ENCODE assay signal across 27 cellular contexts in the genomic region with DNA sequence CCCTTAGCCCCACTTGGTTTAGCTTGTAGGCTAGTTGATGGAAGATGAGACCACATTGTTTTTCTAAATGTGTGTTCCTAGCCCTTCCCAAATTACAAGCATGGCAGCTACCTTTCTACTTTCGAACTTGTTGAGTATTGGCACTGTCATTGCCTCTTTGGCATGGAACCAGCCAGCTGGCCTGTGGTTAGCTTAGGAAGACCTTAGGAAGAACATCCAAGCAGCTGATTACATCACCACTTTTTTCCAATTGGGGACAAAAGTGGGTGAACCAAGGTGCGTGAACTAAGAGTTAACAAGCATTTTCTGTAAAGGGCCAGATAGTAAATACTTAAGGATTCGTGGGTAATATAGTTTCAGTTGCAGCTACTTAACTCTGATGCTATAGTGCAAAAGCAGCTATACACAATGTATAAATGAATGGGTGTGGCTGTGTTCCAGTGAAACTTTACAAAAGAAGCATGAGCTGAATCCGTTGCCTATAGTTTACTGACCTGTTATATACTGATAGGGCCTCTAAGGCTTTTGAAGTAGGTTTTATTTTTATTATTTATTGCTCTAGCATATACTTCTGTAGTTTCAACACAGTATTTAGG. TPM values are rescaled to one million over a fixed set of nuclear protein-coding genes. Genes with fewer than 3 reads are reported as not detected.
DNase-seq lines count a peak whose midpoint lies in the region; ATAC-seq, FAIRE-seq and TF ChIP-seq lines count a peak whose summit lies in the region.
"Had no signal": no experiment of that assay in that cellular context is flagged by ENCODE, and none has a peak within 500 bp of the region (broad histone marks: within the 10 kb centered on the region; RNA-seq: fewer than 3 reads in every experiment).

No MANE protein-coding gene starts in this region.

- no peak for TF ChIP-seq POLR2A in sigmoid colon (IDR thresholded peaks at IDR 0.05)

- H3K9me3 ChIP-seq in SU-DHL-6 (ENCODE audit: insufficient read depth, low read length) (no peaks in the 10 kb centered on the region), neutrophil (no peaks in the 10 kb centered on the region), sigmoid colon (no peaks in the 10 kb centered on the region)
- H3K9me3 ChIP-seq: HAP-1, psoas muscle, upper lobe of left lung had no signal

- TF ChIP-seq CTCF in SU-DHL-6 (IDR thresholded peaks at IDR 0.05; ENCODE audit: insufficient read depth, low read length, poor library complexity, severe bottlenecking) (no peak), neutrophil (IDR thresholded peaks at IDR 0.05) (no peak), sigmoid colon (IDR thresholded peaks at IDR 0.05) (no peak)

- FAIRE-seq in GM19239 (lab: Jason Lieb, UNC): peak; percentile 70
- FAIRE-seq: D721Med, HTR-8/SVneo, small intestine had no signal

- H3K4me1 ChIP-seq in neutrophil (ENCODE audit: control insufficient read depth in 1 of 2, insufficient read depth in 1 of 2, low read depth in 1 of 2, low read length in 1 of 2) (peaks cover 72 to 76% of the 10 kb centered on the region in 2 experiments), sigmoid colon (peaks cover 0 to 20% (median 14%) of the 10 kb centered on the region in 4 donors)

- H3K36me3 ChIP-seq in SU-DHL-6 (ENCODE audit: low read length) (no peaks in the 10 kb centered on the region), neutrophil (no peaks in the 10 kb centered on the region), sigmoid colon (peaks cover 0 to 41% (median 5%) of the 10 kb centered on the region in 4 donors)

- no peaks in the 10 kb centered on the region for H3K27me3 ChIP-seq in SU-DHL-6 (ENCODE audit: low read length)
- no peaks in the 10 kb centered on the region for H3K27me3 ChIP-seq in neutrophil
- no peaks in the 10 kb centered on the region for H3K27me3 ChIP-seq in sigmoid colon
- H3K27me3 ChIP-seq: upper lobe of left lung had no signal

- WGBS in sigmoid colon, 2 donors: 69 to 87% methylated on average over 4 of the region's 4 CpGs

- H3K9me2 ChIP-seq in SU-DHL-6 (replicated peaks; ENCODE audit: insufficient read depth, low read length): no peaks in the 10 kb centered on the region

- peaks cover 84% of the 10 kb centered on the region for H3K79me2 ChIP-seq in SU-DHL-6 (ENCODE audit: insufficient read depth, low read length)

- H2AFZ ChIP-seq in SU-DHL-6 (ENCODE audit: low read depth, low read length, severe bottlenecking): no peak overlapping the region

- H3K4me2 ChIP-seq in SU-DHL-6 (ENCODE audit: low read depth, low read length, poor library complexity, severe bottlenecking): peak overlapping the region; percentile 14

- H4K20me1 ChIP-seq in SU-DHL-6 (ENCODE audit: low read depth, low read length): no peaks in the 10 kb centered on the region

- intact Hi-C loops in sigmoid colon (cut with DNase I): no loop called here

- no peak for TF ChIP-seq EP300 in sigmoid colon (IDR thresholded peaks at IDR 0.05)

- H3K27ac ChIP-seq in SU-DHL-6 (ENCODE audit: low read depth, low read length): peak overlapping the region; percentile 11; the same call in 1 of the 2 replicates
- peak overlapping the region; percentile 78 for H3K27ac ChIP-seq in neutrophil
- H3K27ac ChIP-seq in sigmoid colon: no peak overlapping the region
- H3K27ac ChIP-seq: psoas muscle, upper lobe of left lung had no signal

- no peak overlapping the region for H3K9ac ChIP-seq in SU-DHL-6 (ENCODE audit: low read length)

- H3K4me3 ChIP-seq in SU-DHL-6 (ENCODE audit: insufficient read depth, low read length, poor library complexity, severe bottlenecking) (no peak overlapping the region), neutrophil (ENCODE audit: low read depth in 1 of 2, low read length in 1 of 2) (no peak overlapping the region), sigmoid colon (no peak overlapping the region)
- H3K4me3 ChIP-seq: HAP-1, psoas muscle, upper lobe of left lung had no signal

- ATAC-seq in HG03066 (IDR thresholded peaks at IDR 0.05; ENCODE audit: low read depth, unreplicated experiment): peak; percentile 27
- no peak for ATAC-seq in HG02973 (IDR thresholded peaks at IDR 0.05; ENCODE audit: unreplicated experiment)
- no peak for ATAC-seq in SK-N-SH treated with all-trans-retinoic acid at 6 μM for 48 hours
- ATAC-seq: PC-3, psoas muscle, WTC11 had no signal

- H3F3A ChIP-seq in SU-DHL-6 (ENCODE audit: insufficient read depth): no peaks in the 10 kb centered on the region

- DNase-seq in GM19239 (ENCODE audit: insufficient read length, low spot score) (no peak), OCI-M2 (lab: John Stamatoyannopoulos, UW; ENCODE audit: unreplicated experiment) (no peak), sigmoid colon (no peak)
- DNase-seq: activated CD4-positive, alpha-beta T cell treated with anti-CD3 and anti-CD28 coated beads, Interleukin-2, amount 50 U/mL, for 4 hours; activated naive CD8-positive, alpha-beta T cell treated with anti-CD3 and anti-CD28 coated beads, Interleukin-2, amount 10 ng/mL, durations not matched to agents 7 days and 5 days; EL; glutamatergic neuron; NCI-H1092; NCI-H1930; NCI-H345; NCI-H82; PC-3; psoas muscle; Right ventricle myocardium superior; small intestine; stimulated activated CD4-positive, alpha-beta T cell treated with anti-CD3 and anti-CD28 coated beads, Interleukin-1b, Interleukin-23, amount 100 ng/mL, for 48 hours; SW 1271; upper lobe of left lung had no signal

TF ChIP-seq in SK-N-SH treated with all-trans-retinoic acid at 6 μM for 48 hours, 23 proteins besides CTCF, POLR2A, EP300 and RAD21:
- TF ChIP-seq, protein P1, sequence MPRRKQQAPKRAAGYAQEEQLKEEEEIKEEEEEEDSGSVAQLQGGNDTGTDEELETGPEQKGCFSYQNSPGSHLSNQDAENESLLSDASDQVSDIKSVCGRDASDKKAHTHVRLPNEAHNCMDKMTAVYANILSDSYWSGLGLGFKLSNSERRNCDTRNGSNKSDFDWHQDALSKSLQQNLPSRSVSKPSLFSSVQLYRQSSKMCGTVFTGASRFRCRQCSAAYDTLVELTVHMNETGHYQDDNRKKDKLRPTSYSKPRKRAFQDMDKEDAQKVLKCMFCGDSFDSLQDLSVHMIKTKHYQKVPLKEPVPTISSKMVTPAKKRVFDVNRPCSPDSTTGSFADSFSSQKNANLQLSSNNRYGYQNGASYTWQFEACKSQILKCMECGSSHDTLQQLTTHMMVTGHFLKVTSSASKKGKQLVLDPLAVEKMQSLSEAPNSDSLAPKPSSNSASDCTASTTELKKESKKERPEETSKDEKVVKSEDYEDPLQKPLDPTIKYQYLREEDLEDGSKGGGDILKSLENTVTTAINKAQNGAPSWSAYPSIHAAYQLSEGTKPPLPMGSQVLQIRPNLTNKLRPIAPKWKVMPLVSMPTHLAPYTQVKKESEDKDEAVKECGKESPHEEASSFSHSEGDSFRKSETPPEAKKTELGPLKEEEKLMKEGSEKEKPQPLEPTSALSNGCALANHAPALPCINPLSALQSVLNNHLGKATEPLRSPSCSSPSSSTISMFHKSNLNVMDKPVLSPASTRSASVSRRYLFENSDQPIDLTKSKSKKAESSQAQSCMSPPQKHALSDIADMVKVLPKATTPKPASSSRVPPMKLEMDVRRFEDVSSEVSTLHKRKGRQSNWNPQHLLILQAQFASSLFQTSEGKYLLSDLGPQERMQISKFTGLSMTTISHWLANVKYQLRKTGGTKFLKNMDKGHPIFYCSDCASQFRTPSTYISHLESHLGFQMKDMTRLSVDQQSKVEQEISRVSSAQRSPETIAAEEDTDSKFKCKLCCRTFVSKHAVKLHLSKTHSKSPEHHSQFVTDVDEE (CRISPR knock-in tag; IDR thresholded peaks at IDR 0.05): no peak
- no peak for TF ChIP-seq TCF4 (CRISPR knock-in tag; IDR thresholded peaks at IDR 0.05; ENCODE audit: borderline replicate concordance)
- TF ChIP-seq ZFP30 (CRISPR knock-in tag; IDR thresholded peaks at IDR 0.05): no peak

RNA-seq across cellular contexts. Expression of a gene that starts 8.5 kb away (rescaled TPM):
- 10 to 100 TPM; 10.3 to 33.8 (median 11.7) TPM for total RNA-seq in sigmoid colon
- polyA plus RNA-seq in sigmoid colon: 10 to 100 TPM; 10.6 to 27.0 (median 13.8) TPM

RNA-seq across cellular contexts. Expression of a gene that starts 8.7 kb away (rescaled TPM):
- total RNA-seq in sigmoid colon: 10 to 100 TPM in 1 of 4 donors, 1 to 10 TPM in 3; 5.3 to 16.1 (median 9.0) TPM
- 10 to 100 TPM; 14.6 to 20.4 (median 18.3) TPM for polyA plus RNA-seq in sigmoid colon

Comparison
In these comparisons a context has a peak if more than half of its experiments do, and no peak if none do; other contexts are left out.
1. H3K27ac ChIP-seq: peak in SU-DHL-6 (single experiment) and neutrophil (single experiment); none in sigmoid colon (0 of 4).